11 cellular contexts compared by ENCODE assay signal in the genomic region with DNA sequence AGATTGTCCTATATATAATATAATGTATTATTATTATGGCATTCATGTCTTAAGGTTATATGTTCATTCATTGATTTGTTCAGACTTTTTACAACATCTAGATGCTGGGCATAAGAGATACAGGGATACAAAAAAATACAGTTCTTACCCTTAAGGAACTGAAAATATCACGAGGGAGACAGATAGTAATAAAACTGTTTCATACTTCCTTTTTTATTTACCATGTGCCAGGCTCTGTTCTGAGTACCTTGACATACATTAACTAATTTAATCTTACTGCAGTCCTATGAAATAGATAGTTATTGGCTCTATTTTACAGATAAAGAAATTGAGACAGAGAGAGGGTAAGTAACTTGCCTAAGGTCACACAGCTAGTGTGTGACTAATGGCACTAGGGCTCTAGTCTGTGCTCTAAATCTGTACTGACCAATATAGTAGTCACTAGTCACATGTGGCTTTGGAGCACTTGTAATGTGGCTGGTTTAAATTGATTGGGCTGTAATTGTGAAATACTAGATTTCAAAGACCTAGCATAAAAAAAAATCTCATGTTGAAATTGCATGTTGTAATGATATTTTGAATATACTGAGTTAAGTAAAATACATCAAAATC. TPM values are rescaled to one million over a fixed set of nuclear protein-coding genes. Genes with fewer than 3 reads are reported as not detected.
DNase-seq lines count a peak whose midpoint lies in the region; ATAC-seq and TF ChIP-seq lines count a peak whose summit lies in the region.
"Had no signal": no experiment of that assay in that cellular context is flagged by ENCODE, and none has a peak within 500 bp of the region (broad histone marks: within the 10 kb centered on the region; RNA-seq: fewer than 3 reads in every experiment).

No MANE protein-coding gene starts in this region.

- CTCF ChIA-PET in GM10248 (lab: Yijun Ruan, JAX): no interaction called here

- no peak overlapping the region for H3K4me3 ChIP-seq in epithelial cell of esophagus (ENCODE audit: low read length)

- POLR2A ChIA-PET in GM10248 (lab: Yijun Ruan, JAX): no interaction called here

- DNase-seq in GM10248 (ENCODE audit: extremely low spot score) (peak; percentile 20), epithelial cell of esophagus (ENCODE audit: low read depth) (peak; percentile 50), GF-D8 (lab: John Stamatoyannopoulos, UW) (no peak), DMS153 (lab: John Stamatoyannopoulos, UW) (no peak), H4 (ENCODE audit: low spot score) (no peak)
- DNase-seq in activated effector memory CD4-positive, alpha-beta T cell treated with anti-CD3 and anti-CD28 coated beads, Interleukin-2, amount 50 U/mL, for 16 hours: no peak
- DNase-seq: DND-41; stimulated activated CD4-positive, alpha-beta T cell treated with anti-CD3 and anti-CD28 coated beads, Interleukin-4, amount 100 ng/mL, for 24 hours; T-helper 2 cell had no signal

- TF ChIP-seq CTCF in GM10248 (IDR thresholded peaks at IDR 0.05; ENCODE audit: control extremely low read depth, extremely low read depth, low read depth, missing control alignments) (no peak), epithelial cell of esophagus (IDR thresholded peaks at IDR 0.05; ENCODE audit: insufficient read depth, low read depth, low read length, missing control alignments) (no peak)

- ATAC-seq in GM21381 (IDR thresholded peaks at IDR 0.05; ENCODE audit: unreplicated experiment): peak; percentile 64
- ATAC-seq in HG03175 (IDR thresholded peaks at IDR 0.05; ENCODE audit: unreplicated experiment): peak; percentile 77

RNA-seq across cellular contexts. Expression of gene TRIM44, which starts 21.3 kb away (rescaled TPM):
- total RNA-seq in H4 (2014; rRNA removed; shearing (Covaris generic)): 31.7 and 60.7 TPM in 2 replicates

Comparison
In these comparisons a context has a peak if more than half of its experiments do, and no peak if none do; other contexts are left out.
1. DNase-seq: peak in GM10248 (single experiment) and epithelial cell of esophagus (single experiment); none in activated effector memory CD4-positive, alpha-beta T cell treated with anti-CD3 and anti-CD28 coated beads, Interleukin-2, amount 50 U/mL, for 16 hours (single experiment), GF-D8 (single experiment), DMS153 (single experiment) and H4 (single experiment).